In the genomic region with DNA sequence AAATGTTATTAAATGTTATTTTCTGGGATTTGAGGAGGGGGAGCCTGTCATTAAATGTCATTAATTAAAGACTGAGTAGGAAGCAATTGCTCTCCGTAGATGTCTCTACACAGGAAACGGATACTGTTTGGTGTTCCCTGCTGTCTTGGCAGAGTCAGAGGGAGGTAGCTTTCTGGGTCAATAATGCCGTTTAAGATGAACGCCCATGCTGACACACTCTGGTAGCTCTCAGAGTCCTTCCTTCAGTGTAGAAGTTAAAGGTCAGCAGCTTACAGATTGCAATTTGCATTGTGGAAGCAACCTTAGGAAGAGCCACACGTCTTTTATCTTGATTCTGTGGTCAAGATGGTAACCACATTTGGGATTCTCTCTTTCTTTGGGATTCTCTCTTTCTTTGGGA, we compare ENCODE assay signal across 28 cellular contexts.
"Had no signal": no experiment of that assay in that cellular context is flagged by ENCODE, and none has a peak within 500 bp of the region (broad histone marks: within the 10 kb centered on the region; RNA-seq: fewer than 3 reads in every experiment).

No MANE protein-coding gene starts in this region.

- H3K27me3 ChIP-seq: esophagus squamous epithelium, neural progenitor cell, right atrium auricular region, sigmoid colon, stomach, thyroid gland, vagina had no signal

- H3K4me2 ChIP-seq: neural progenitor cell had no signal

- H3K36me3 ChIP-seq: esophagus squamous epithelium, heart right ventricle, lower lobe of right lung, neural progenitor cell, prostate gland, right atrium auricular region, sigmoid colon, stomach, thyroid gland, vagina had no signal

- DNase-seq: cortex of kidney; effector memory CD8-positive, alpha-beta T cell; erythroblast; esophagus squamous epithelium; foreskin melanocyte; glutamatergic neuron; heart right ventricle; hypothalamus; immature natural killer cell; islet precursor cell; kidney glomerular epithelial cell; left colon; left ventricle myocardium superior; lower lobe of right lung; natural killer cell; nucleus accumbens; sigmoid colon; stimulated activated CD4-positive, alpha-beta T cell treated with anti-CD3 and anti-CD28 coated beads, Interleukin-2, amount 100 ng/mL, for 24 hours; stimulated activated CD4-positive, alpha-beta T cell treated with anti-CD3 and anti-CD28 coated beads, Interleukin-4, amount 100 ng/mL, for 24 hours; stimulated activated naive CD4-positive, alpha-beta T cell treated with Interleukin-2 at 50 U/mL for 16 hours; stomach; thyroid gland; trophoblast cell had no signal

- H3K4me3 ChIP-seq: esophagus squamous epithelium, heart right ventricle, lower lobe of right lung, neural progenitor cell, prostate gland, right atrium auricular region, sigmoid colon, stomach, thyroid gland, vagina had no signal

- ATAC-seq: effector memory CD8-positive, alpha-beta T cell; heart right ventricle; left colon; left ventricle myocardium superior; lower lobe of right lung; natural killer cell; stimulated activated effector memory CD8-positive, alpha-beta T cell treated with anti-CD3 and anti-CD28 coated beads, Interleukin-12 subunit alpha, Interleukin-12 subunit beta, amount 100 ng/mL, for 72 hours had no signal

- H3K27ac ChIP-seq: esophagus squamous epithelium, heart right ventricle, lower lobe of right lung, neural progenitor cell, prostate gland, right atrium auricular region, sigmoid colon, stomach, thyroid gland, vagina had no signal

- H3K4me1 ChIP-seq: esophagus squamous epithelium, heart right ventricle, lower lobe of right lung, prostate gland, right atrium auricular region, stomach, thyroid gland, vagina had no signal

- H3K9ac ChIP-seq: neural progenitor cell had no signal

- H3K9me3 ChIP-seq: esophagus squamous epithelium, heart right ventricle, lower lobe of right lung, prostate gland, right atrium auricular region, sigmoid colon, stomach, thyroid gland, vagina had no signal

- H2AFZ ChIP-seq: neural progenitor cell had no signal
